29 cellular contexts compared by ENCODE assay signal in the genomic region with DNA sequence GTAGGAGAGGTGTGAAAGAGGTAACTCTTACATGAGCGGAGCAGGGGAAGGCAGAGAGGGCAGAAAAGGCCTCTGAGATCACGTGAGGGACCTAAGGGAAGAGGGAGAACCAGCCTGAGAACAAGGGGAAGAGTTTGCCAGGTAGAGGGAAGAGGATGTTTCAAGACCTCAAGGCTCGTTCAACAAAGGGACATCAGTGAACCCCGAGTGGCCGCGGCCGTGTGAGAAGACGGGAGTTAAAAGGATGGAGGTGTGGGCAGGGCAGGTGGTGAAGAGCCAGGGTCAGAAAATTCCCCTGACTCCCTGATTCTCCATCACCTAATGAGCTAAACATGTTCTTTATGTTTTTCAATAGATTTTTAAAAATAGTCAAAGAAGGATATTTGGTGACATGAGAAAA. TPM values are rescaled to one million over a fixed set of nuclear protein-coding genes. Genes with fewer than 3 reads are reported as not detected.
"Had no signal": no experiment of that assay in that cellular context is flagged by ENCODE, and none has a peak within 500 bp of the region (broad histone marks: within the 10 kb centered on the region; RNA-seq: fewer than 3 reads in every experiment).

No MANE protein-coding gene starts in this region.

- H3K36me3 ChIP-seq: stomach, suprapubic skin, thoracic aorta, thyroid gland, tibial artery, tibial nerve, transverse colon, upper lobe of left lung, upper lobe of right lung, uterus, vagina had no signal

- H3K4me1 ChIP-seq: stomach, suprapubic skin, testis, thyroid gland, tibial artery, tibial nerve, transverse colon, upper lobe of left lung, upper lobe of right lung, uterus, vagina had no signal

- H3K4me1 Mint-ChIP-seq: stimulated activated effector memory CD8-positive, alpha-beta T cell treated with anti-CD3 and anti-CD28 coated beads, Interleukin-12 subunit alpha, Interleukin-12 subunit beta, amount 100 ng/mL, for 72 hours; stimulated activated memory B cell treated with anti-CD40 and anti-IgM and Interleukin-4, amounts not matched to agents 10 μg/mL and 1 μg/mL and 100 μg/mL, for 72 hours; stimulated activated naive B cell treated with anti-CD40 and anti-IgM and Interleukin-4, amounts not matched to agents 10 μg/mL and 1 μg/mL and 100 μg/mL, for 72 hours; stimulated activated naive CD8-positive, alpha-beta T cell treated with anti-CD3 and anti-CD28 coated beads, Interleukin-15, amount 100 ng/mL, for 72 hours had no signal

- H3K27ac ChIP-seq: stomach, suprapubic skin, testis, thoracic aorta, thyroid gland, tibial artery, tibial nerve, transverse colon, upper lobe of left lung, upper lobe of right lung, uterus, vagina had no signal

- FAIRE-seq: urothelium cell line had no signal

- H3K36me3 Mint-ChIP-seq: stimulated activated effector memory CD8-positive, alpha-beta T cell treated with anti-CD3 and anti-CD28 coated beads, Interleukin-12 subunit alpha, Interleukin-12 subunit beta, amount 100 ng/mL, for 72 hours; type B pancreatic cell had no signal

- H3K27me3 Mint-ChIP-seq: stimulated activated memory B cell treated with anti-CD40 and anti-IgM and Interleukin-4, amounts not matched to agents 10 μg/mL and 1 μg/mL and 100 μg/mL, for 72 hours; stimulated activated naive B cell treated with anti-CD40 and anti-IgM and Interleukin-4, amounts not matched to agents 10 μg/mL and 1 μg/mL and 100 μg/mL, for 72 hours; stimulated activated naive CD8-positive, alpha-beta T cell treated with anti-CD3 and anti-CD28 coated beads, Interleukin-15, amount 100 ng/mL, for 72 hours; stimulated activated naive CD8-positive, alpha-beta T cell treated with anti-CD3 and anti-CD28 coated beads, Interleukin-15, Interleukin-2, amounts not matched to agents 100 ng/mL and 50 ng/mL, for 24 hours had no signal

- H3K9me3 Mint-ChIP-seq: stimulated activated naive B cell treated with anti-CD40 and anti-IgM and Interleukin-4, amounts not matched to agents 10 μg/mL and 1 μg/mL and 100 μg/mL, for 72 hours; type B pancreatic cell had no signal

- H3K9me3 ChIP-seq: stomach, suprapubic skin, testis, thoracic aorta, thyroid gland, tibial artery, tibial nerve, transverse colon, upper lobe of left lung, upper lobe of right lung, uterus, vagina had no signal

- H3K27ac Mint-ChIP-seq: stimulated activated effector memory CD8-positive, alpha-beta T cell treated with anti-CD3 and anti-CD28 coated beads, Interleukin-12 subunit alpha, Interleukin-12 subunit beta, amount 100 ng/mL, for 72 hours; stimulated activated memory B cell treated with anti-CD40 and anti-IgM and Interleukin-4, amounts not matched to agents 10 μg/mL and 1 μg/mL and 100 μg/mL, for 72 hours; stimulated activated naive B cell treated with anti-CD40 and anti-IgM and Interleukin-4, amounts not matched to agents 10 μg/mL and 1 μg/mL and 100 μg/mL, for 72 hours; stimulated activated naive CD8-positive, alpha-beta T cell treated with anti-CD3 and anti-CD28 coated beads, Interleukin-15, amount 100 ng/mL, for 72 hours; stimulated activated naive CD8-positive, alpha-beta T cell treated with anti-CD3 and anti-CD28 coated beads, Interleukin-15, Interleukin-2, amounts not matched to agents 100 ng/mL and 50 ng/mL, for 24 hours; type B pancreatic cell had no signal

- H3K4me3 ChIP-seq: stomach, suprapubic skin, testis, thoracic aorta, thyroid gland, tibial artery, tibial nerve, transverse colon, upper lobe of left lung, upper lobe of right lung, uterus, vagina had no signal

- DNase-seq: stimulated activated CD4-positive, alpha-beta T cell treated with anti-CD3 and anti-CD28 coated beads, Interleukin-2, amount 100 ng/mL, for 48 hours; stimulated activated CD4-positive, alpha-beta T cell treated with anti-CD3 and anti-CD28 coated beads, Interleukin-4, amount 100 ng/mL, for 1 hour; stimulated activated CD4-positive, alpha-beta T cell treated with anti-CD3 and anti-CD28 coated beads, Interleukin-4, amount 100 ng/mL, for 24 hours; stimulated activated CD4-positive, alpha-beta T cell treated with anti-CD3 and anti-CD28 coated beads, Interleukin-4, amount 100 ng/mL, for 4 hours; stimulated activated CD8-positive, alpha-beta memory T cell treated with anti-CD3 and anti-CD28 coated beads, Interleukin-4, amount 100 ng/mL, for 48 hours; stimulated activated naive B cell treated with anti-CD40 and anti-IgM and Interleukin-4, amounts not matched to agents 10 μg/mL and 1 μg/mL and 100 μg/mL, for 72 hours; stimulated activated naive CD4-positive, alpha-beta T cell; stimulated activated naive CD4-positive, alpha-beta T cell treated with Interleukin-2 at 50 U/mL for 16 hours; stimulated activated naive CD8-positive, alpha-beta T cell treated with anti-CD3 and anti-CD28 coated beads, Interleukin-15, amount 100 ng/mL, for 72 hours; stimulated activated naive CD8-positive, alpha-beta T cell treated with anti-CD3 and anti-CD28 coated beads, Interleukin-15, Interleukin-2, amounts not matched to agents 100 U/mL and 50 U/mL, for 24 hours; stomach; substantia nigra; testis; thyroid gland; tibial artery; transverse colon; trophoblast cell; upper lobe of left lung; upper lobe of right lung; uterus had no signal

- H3K4me3 Mint-ChIP-seq: stimulated activated effector memory CD8-positive, alpha-beta T cell treated with anti-CD3 and anti-CD28 coated beads, Interleukin-12 subunit alpha, Interleukin-12 subunit beta, amount 100 ng/mL, for 72 hours; stimulated activated memory B cell treated with anti-CD40 and anti-IgM and Interleukin-4, amounts not matched to agents 10 μg/mL and 1 μg/mL and 100 μg/mL, for 72 hours; stimulated activated naive B cell treated with anti-CD40 and anti-IgM and Interleukin-4, amounts not matched to agents 10 μg/mL and 1 μg/mL and 100 μg/mL, for 72 hours; stimulated activated naive CD8-positive, alpha-beta T cell treated with anti-CD3 and anti-CD28 coated beads, Interleukin-15, amount 100 ng/mL, for 72 hours; stimulated activated naive CD8-positive, alpha-beta T cell treated with anti-CD3 and anti-CD28 coated beads, Interleukin-15, Interleukin-2, amounts not matched to agents 100 ng/mL and 50 ng/mL, for 24 hours; type B pancreatic cell had no signal

RNA-seq across cellular contexts. Expression of gene NETO1, which starts 44.4 kb away (rescaled TPM):
- total RNA-seq: upper lobe of right lung, vagina had no signal
